Comparison of ENCODE assay signal across 12 cellular contexts in genomic region chr1:155038602-155039307, GRCh38. TPM values are rescaled to one million over a fixed set of nuclear protein-coding genes. Genes with fewer than 3 reads are reported as not detected.
A peak's percentile ranks its signal among the peaks of the same experiment; 100 is the strongest.
DNase-seq lines count a peak whose midpoint lies in the region; ATAC-seq and TF ChIP-seq lines count a peak whose summit lies in the region.
"Had no signal": no experiment of that assay in that cellular context is flagged by ENCODE, and none has a peak within 500 bp of the region (broad histone marks: within the 10 kb centered on the region; RNA-seq: fewer than 3 reads in every experiment).

No MANE protein-coding gene starts in this region.

- H3K4me1 ChIP-seq in right atrium auricular region (peaks cover 0 to 9% of the 10 kb centered on the region in 2 donors), breast epithelium (peaks cover 0 to 8% of the 10 kb centered on the region in 2 donors), vagina (peaks cover 30% of the 10 kb centered on the region)

- no peak for TF ChIP-seq POLR2A in breast epithelium (IDR thresholded peaks at IDR 0.05)
- TF ChIP-seq POLR2A in vagina (IDR thresholded peaks at IDR 0.05): no peak

- no peak overlapping the region for H3K4me3 ChIP-seq in right atrium auricular region
- H3K4me3 ChIP-seq in breast epithelium: no peak overlapping the region
- H3K4me3 ChIP-seq in vagina: no peak overlapping the region

- H3K27ac ChIP-seq in right atrium auricular region (no peak overlapping the region), breast epithelium (peak overlapping the region; percentile 75 to 90), vagina (peak overlapping the region; percentile 79)
- H3K27ac ChIP-seq: KMS-11 had no signal

- no peaks in the 10 kb centered on the region for H3K27me3 ChIP-seq in right atrium auricular region
- H3K27me3 ChIP-seq in breast epithelium: no peaks in the 10 kb centered on the region
- no peaks in the 10 kb centered on the region for H3K27me3 ChIP-seq in vagina

- H3K36me3 ChIP-seq in right atrium auricular region (no peaks in the 10 kb centered on the region), breast epithelium (no peaks in the 10 kb centered on the region), vagina (no peaks in the 10 kb centered on the region)

- ATAC-seq in left ventricle myocardium superior (peak; percentile 23), left lobe of liver (peak; percentile 68), GM19395 (IDR thresholded peaks at IDR 0.05; ENCODE audit: unreplicated experiment) (no peak)

- no peak for TF ChIP-seq CTCF in right atrium auricular region (IDR thresholded peaks at IDR 0.05)
- TF ChIP-seq CTCF in breast epithelium (IDR thresholded peaks at IDR 0.05): no peak
- TF ChIP-seq CTCF in vagina (IDR thresholded peaks at IDR 0.05): no peak

- intact Hi-C loops in left ventricle myocardium superior (cut with micrococcal nuclease) (no loop called here), breast epithelium (cut with DNase I; ENCODE audit: low total_unique reads) (no loop called here), vagina (cut with DNase I) (no loop called here)

- DNase-seq in left ventricle myocardium superior: no peak
- DNase-seq in right atrium auricular region (ENCODE audit: low spot score): no peak
- peak in 1 of 2 donors; percentile 82 for DNase-seq in breast epithelium (ENCODE audit: low spot score in 2 of 2)
- no peak for DNase-seq in left lobe of liver (ENCODE audit: low spot score)
- no peak for DNase-seq in vagina (ENCODE audit: extremely low spot score in 2 of 2)
- DNase-seq in stimulated activated CD4-positive, alpha-beta T cell treated with anti-CD3 and anti-CD28 coated beads, Interleukin-2, amount 100 ng/mL, for 48 hours: no peak
- no peak for DNase-seq in GM03348 (ENCODE audit: low spot score)
- DNase-seq: activated CD4-positive, alpha-beta T cell treated with anti-CD3 and anti-CD28 coated beads for 48 hours; activated effector memory CD4-positive, alpha-beta T cell treated with anti-CD3 and anti-CD28 coated beads, Interleukin-2, amount 50 U/mL, for 16 hours; NCI-H524 had no signal

- no peaks in the 10 kb centered on the region for H3K9me3 ChIP-seq in right atrium auricular region
- no peaks in the 10 kb centered on the region for H3K9me3 ChIP-seq in breast epithelium
- no peaks in the 10 kb centered on the region for H3K9me3 ChIP-seq in vagina

RNA-seq across cellular contexts. Expression of gene DCST1, which starts 5.1 kb away (rescaled TPM):
- total RNA-seq in left ventricle myocardium superior (not detected), right atrium auricular region (not detected), breast epithelium (under 1 TPM; 0.16 to 0.66 (median 0.44) TPM), left lobe of liver (0.13 TPM), vagina (not detected)

RNA-seq across cellular contexts. Expression of gene DCST2, which starts 5.2 kb away (rescaled TPM):
- 0.37 TPM for total RNA-seq in left ventricle myocardium superior
- not detected for total RNA-seq in right atrium auricular region
- total RNA-seq in breast epithelium: 1 to 10 TPM in 2 of 3 donors, under 1 TPM in 1; 0.48 to 4.4 (median 3.3) TPM
- total RNA-seq in left lobe of liver: 1.4 TPM
- total RNA-seq in vagina: 7.9 TPM

RNA-seq across cellular contexts. Expression of gene ADAM15, which starts 12.4 kb away (rescaled TPM):
- 84.2 TPM for total RNA-seq in left ventricle myocardium superior
- total RNA-seq in right atrium auricular region: 10 to 100 TPM; 64.6 to 96.7 TPM
- total RNA-seq in breast epithelium: 100 to 1,000 TPM in 2 of 3 donors, 10 to 100 TPM in 1; 97.8 to 155 (median 109) TPM
- 21.4 TPM for total RNA-seq in left lobe of liver
- 193 TPM for total RNA-seq in vagina

RNA-seq across cellular contexts. Expression of gene EFNA4, which starts 24.8 kb away (rescaled TPM):
- 2.3 TPM for total RNA-seq in left ventricle myocardium superior
- 1 to 10 TPM; 2.2 to 3.5 TPM for total RNA-seq in right atrium auricular region
- total RNA-seq in breast epithelium: 10 to 100 TPM in 2 of 3 donors, 1 to 10 TPM in 1; 4.8 to 26.6 (median 23.9) TPM
- total RNA-seq in left lobe of liver: 3.3 TPM
- 13.8 TPM for total RNA-seq in vagina

RNA-seq across cellular contexts. Expression of gene ZBTB7B, which starts 36.2 kb away (rescaled TPM):
- 58.9 TPM for total RNA-seq in left ventricle myocardium superior
- 10 to 100 TPM; 30.3 to 53.4 TPM for total RNA-seq in right atrium auricular region
- total RNA-seq in breast epithelium: 10 to 100 TPM; 45.6 to 82.5 (median 53.4) TPM
- 89.5 TPM for total RNA-seq in left lobe of liver
- total RNA-seq in vagina: 77.6 TPM

Comparison
In these comparisons a context has a peak if more than half of its experiments do, and no peak if none do; other contexts are left out.
1. H3K27ac ChIP-seq: peak in breast epithelium (2 of 2) and vagina (single experiment); none in right atrium auricular region (0 of 2).